In the genomic region with DNA sequence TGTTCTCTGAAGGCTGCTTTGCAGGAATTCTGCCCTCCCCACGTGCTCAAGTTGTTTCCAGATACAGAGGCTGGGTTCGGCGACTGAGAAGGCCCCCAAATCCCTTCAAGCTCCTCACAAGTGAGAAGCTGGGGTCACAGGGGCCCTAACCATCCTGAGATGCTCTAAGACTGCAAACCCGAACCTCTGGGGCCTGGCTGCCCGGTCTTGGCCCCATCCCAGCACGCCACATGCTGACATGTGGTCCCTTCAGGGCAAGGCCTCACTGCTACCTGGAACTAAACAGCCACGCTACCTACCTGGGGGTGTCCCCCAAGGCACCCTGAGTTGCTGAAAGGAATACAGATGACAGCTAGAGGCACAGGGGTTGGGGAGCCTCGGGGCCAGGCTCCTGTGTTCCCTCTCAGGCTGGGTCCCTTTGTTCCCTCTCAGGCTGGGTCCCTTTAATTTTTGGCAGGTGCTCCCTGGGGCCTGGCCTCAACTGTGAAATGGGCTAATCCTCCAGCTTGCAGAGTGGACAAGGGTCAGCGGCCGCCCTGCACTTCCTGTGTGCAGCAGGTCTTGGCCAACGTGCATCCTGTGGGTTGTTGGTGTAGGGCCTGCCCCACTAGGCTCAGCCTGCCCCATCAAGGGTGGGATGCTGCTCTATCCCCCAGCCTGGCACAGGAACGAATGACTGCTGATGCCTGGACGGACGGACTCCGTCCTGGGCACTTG, we compare ENCODE assay signal across 22 cellular contexts. TPM values are rescaled to one million over a fixed set of nuclear protein-coding genes. Genes with fewer than 3 reads are reported as not detected.
DNase-seq lines count a peak whose midpoint lies in the region; ATAC-seq and TF ChIP-seq lines count a peak whose summit lies in the region.
"Had no signal": no experiment of that assay in that cellular context is flagged by ENCODE, and none has a peak within 500 bp of the region (broad histone marks: within the 10 kb centered on the region; RNA-seq: fewer than 3 reads in every experiment).

No MANE protein-coding gene starts in this region.

- intact Hi-C loops in left ventricle myocardium inferior (cut with micrococcal nuclease) (no loop called here), Right ventricle myocardium inferior (cut with DNase I) (no loop called here), dorsolateral prefrontal cortex (cut with DNase I) (no loop called here), ovary (cut with DNase I) (no loop called here)

- peaks cover 14% of the 10 kb centered on the region for H3K4me1 Mint-ChIP-seq in HFFc6 (ENCODE audit: low read depth)
- H3K4me1 Mint-ChIP-seq: activated B cell treated with CpG ODN at 0.5 μM for 24 hours had no signal

- ATAC-seq in Right ventricle myocardium inferior = no peak
- ATAC-seq in lung (ENCODE audit: insufficient read depth, low FRiP score) = peak; percentile 4
- ATAC-seq: A549 had no signal

- H3K4me3 ChIP-seq in left ventricle myocardium inferior (no peak overlapping the region), dorsolateral prefrontal cortex (no peak overlapping the region), lung (no peak overlapping the region), ovary (no peak overlapping the region)
- H3K4me3 ChIP-seq: A549, GM23248, neural progenitor cell, thyroid gland had no signal

- H3K9me3 ChIP-seq in left ventricle myocardium inferior (replicated peaks) (no peaks in the 10 kb centered on the region), lung (ENCODE audit: control insufficient read depth in 2 of 2, insufficient read depth in 1 of 2, low read length in 1 of 2) (no peaks in the 10 kb centered on the region), ovary (no peaks in the 10 kb centered on the region)
- H3K9me3 ChIP-seq: A549, thyroid gland had no signal

- TF ChIP-seq CTCF in left ventricle myocardium inferior (IDR thresholded peaks at IDR 0.05; ENCODE audit: borderline replicate concordance) (no peak), dorsolateral prefrontal cortex (IDR thresholded peaks at IDR 0.05 in 54 of 56, conservative IDR thresholded peaks at IDR 0.05 in 2 of 56; ENCODE audit: low read depth in 1 of 56, partially characterized antibody in 56 of 56) (no peak), lung (IDR thresholded peaks at IDR 0.05; ENCODE audit: control extremely low read depth, extremely low read depth) (no peak), HFFc6 (IDR thresholded peaks at IDR 0.05) (no peak), ovary (IDR thresholded peaks at IDR 0.05) (no peak)

- TF ChIP-seq EP300 in ovary (IDR thresholded peaks at IDR 0.05) = no peak

- H3K36me3 ChIP-seq in left ventricle myocardium inferior (peaks cover 8% of the 10 kb centered on the region), lung (ENCODE audit: control insufficient read depth in 2 of 2, insufficient read depth in 2 of 2, low read length in 2 of 2) (peaks cover 0 to 5% of the 10 kb centered on the region in 2 donors), ovary (no peaks in the 10 kb centered on the region)
- H3K36me3 ChIP-seq: neural progenitor cell had no signal

- H3K4me1 ChIP-seq in left ventricle myocardium inferior = peaks cover 70% of the 10 kb centered on the region
- H3K4me1 ChIP-seq in lung (ENCODE audit: control insufficient read depth in 2 of 2, insufficient read depth in 2 of 2, low read length in 2 of 2) = peaks cover 6 to 14% of the 10 kb centered on the region in 2 donors
- no peaks in the 10 kb centered on the region for H3K4me1 ChIP-seq in ovary (ENCODE audit: insufficient read depth)
- H3K4me1 ChIP-seq: A549 had no signal

- DNase-seq in left ventricle myocardium inferior = no peak
- DNase-seq in Right ventricle myocardium inferior (ENCODE audit: missing footprints) = no peak
- DNase-seq in dorsolateral prefrontal cortex = no peak
- no peak for DNase-seq in lung (ENCODE audit: low spot score)
- DNase-seq in HFFc6 = no peak
- no peak for DNase-seq in MV-4-11 (lab: John Stamatoyannopoulos, UW)
- DNase-seq in ovary = no peak
- DNase-seq: activated B cell treated with CpG ODN at 0.5 μM for 24 hours; activated naive CD4-positive, alpha-beta T cell treated with anti-CD3 and anti-CD28 coated beads, Interleukin-2, amount 50 U/mL, for 16 hours; CD4-positive, alpha-beta memory T cell; central memory CD4-positive, alpha-beta T cell; dermis blood vessel endothelial cell; GM23248; NCI-H1092; NCI-H1694 treated with DMSO at 0.1 percent for 48 hours; NCI-H510A; stimulated activated naive CD4-positive, alpha-beta T cell treated with Interleukin-2 at 50 U/mL for 16 hours; thyroid gland had no signal

- H3K27ac Mint-ChIP-seq in HFFc6 = no peak overlapping the region
- H3K27ac Mint-ChIP-seq: activated B cell treated with CpG ODN at 0.5 μM for 24 hours; activated T-helper 1 cell treated with anti-CD3 and anti-CD28 coated beads, Interleukin-12 subunit alpha, Interleukin-12 subunit beta, Interleukin-2, Interleukin-4 antibody, amounts not matched to agents 30 ng/mL and 10 ng/mL and 1 ng/mL, durations not matched to agents 14 hours and 24 hours and 36 hours had no signal

- H3K9me3 Mint-ChIP-seq in HFFc6 = no peaks in the 10 kb centered on the region
- H3K9me3 Mint-ChIP-seq: activated B cell treated with CpG ODN at 0.5 μM for 24 hours; activated T-helper 1 cell treated with anti-CD3 and anti-CD28 coated beads, Interleukin-12 subunit alpha, Interleukin-12 subunit beta, Interleukin-2, Interleukin-4 antibody, amounts not matched to agents 30 ng/mL and 10 ng/mL and 1 ng/mL, durations not matched to agents 14 hours and 24 hours and 36 hours; CD4-positive, alpha-beta memory T cell; neural progenitor cell had no signal

- no peaks in the 10 kb centered on the region for H3K27me3 Mint-ChIP-seq in HFFc6 (ENCODE audit: insufficient read depth)
- H3K27me3 Mint-ChIP-seq: activated B cell treated with CpG ODN at 0.5 μM for 24 hours; CD4-positive, alpha-beta memory T cell had no signal

- no peak for TF ChIP-seq POLR2A in ovary (IDR thresholded peaks at IDR 0.05)

- no peaks in the 10 kb centered on the region for H3K27me3 ChIP-seq in left ventricle myocardium inferior (ENCODE audit: low read depth)
- no peaks in the 10 kb centered on the region for H3K27me3 ChIP-seq in dorsolateral prefrontal cortex
- no peaks in the 10 kb centered on the region for H3K27me3 ChIP-seq in lung (ENCODE audit: control insufficient read depth, insufficient read depth)
- H3K27me3 ChIP-seq in ovary = no peaks in the 10 kb centered on the region
- H3K27me3 ChIP-seq: neural progenitor cell, thyroid gland had no signal

- H3K4me3 Mint-ChIP-seq in HFFc6 = no peak overlapping the region
- H3K4me3 Mint-ChIP-seq: activated B cell treated with CpG ODN at 0.5 μM for 24 hours; activated T-helper 1 cell treated with anti-CD3 and anti-CD28 coated beads, Interleukin-12 subunit alpha, Interleukin-12 subunit beta, Interleukin-2, Interleukin-4 antibody, amounts not matched to agents 30 ng/mL and 10 ng/mL and 1 ng/mL, durations not matched to agents 14 hours and 24 hours and 36 hours; CD4-positive, alpha-beta memory T cell; neural progenitor cell had no signal

- WGBS in lung, 2 donors = 85 to 88% methylated on average over 15 of the region's 15 CpGs
- WGBS in ovary, 3 donors = 85 to 93% (median 86%) methylated on average over 14 to 15 of the region's 15 CpGs

- no peaks in the 10 kb centered on the region for H3K36me3 Mint-ChIP-seq in HFFc6 (ENCODE audit: low read depth)

- peak overlapping the region; percentile 70 for H3K27ac ChIP-seq in left ventricle myocardium inferior (replicated peaks)
- peak overlapping the region in 32 of 59 donors; percentile 2 to 79 (median 50) for H3K27ac ChIP-seq in dorsolateral prefrontal cortex
- peak overlapping the region in 1 of 2 donors; percentile 23 for H3K27ac ChIP-seq in lung (ENCODE audit: low read depth in 1 of 2, low read length in 1 of 2)
- H3K27ac ChIP-seq in temporal lobe (ENCODE audit: low read depth, low read length) = peak overlapping the region; percentile 34
- H3K27ac ChIP-seq in ovary = no peak overlapping the region
- H3K27ac ChIP-seq: A549, GM23248, neural progenitor cell, thyroid gland had no signal

RNA-seq across cellular contexts. Expression of gene KLHL25, which starts 32.5 kb away (rescaled TPM):
- 4.0 TPM for total RNA-seq in left ventricle myocardium inferior
- 4.5 TPM for total RNA-seq in Right ventricle myocardium inferior
- 10 to 100 TPM in 75 of 120 experiments, 1 to 10 TPM in 45; 6.4 to 24.6 (median 10.7) TPM for total RNA-seq in dorsolateral prefrontal cortex
- 1 to 10 TPM; 8.1 to 9.2 TPM for total RNA-seq in lung
- 1 to 10 TPM; 3.0 to 6.1 TPM for polyA plus RNA-seq in lung
- 26.3 TPM for total RNA-seq in temporal lobe
- 1 to 10 TPM; 2.2 to 3.2 (median 2.5) TPM for total RNA-seq in HFFc6 (2021; fragmentation: NEBNext Ultra II Directional; extraction: Animal tissue kit (Norgen Biotek cat#: 25700))
- 1 to 10 TPM; 5.3 to 9.6 (median 7.1) TPM for total RNA-seq in ovary
- polyA plus RNA-seq in ovary = 1 to 10 TPM in 1 of 2 donors, under 1 TPM in 1; 0.58 to 3.2 TPM

Comparison
In these comparisons a context has a peak if more than half of its experiments do, and no peak if none do; other contexts are left out.
1. H3K27ac ChIP-seq: peak in left ventricle myocardium inferior (single experiment), dorsolateral prefrontal cortex (32 of 59) and temporal lobe (single experiment); none in ovary (0 of 2).